ENCODE assay signal across 2 cellular contexts in the genomic region with DNA sequence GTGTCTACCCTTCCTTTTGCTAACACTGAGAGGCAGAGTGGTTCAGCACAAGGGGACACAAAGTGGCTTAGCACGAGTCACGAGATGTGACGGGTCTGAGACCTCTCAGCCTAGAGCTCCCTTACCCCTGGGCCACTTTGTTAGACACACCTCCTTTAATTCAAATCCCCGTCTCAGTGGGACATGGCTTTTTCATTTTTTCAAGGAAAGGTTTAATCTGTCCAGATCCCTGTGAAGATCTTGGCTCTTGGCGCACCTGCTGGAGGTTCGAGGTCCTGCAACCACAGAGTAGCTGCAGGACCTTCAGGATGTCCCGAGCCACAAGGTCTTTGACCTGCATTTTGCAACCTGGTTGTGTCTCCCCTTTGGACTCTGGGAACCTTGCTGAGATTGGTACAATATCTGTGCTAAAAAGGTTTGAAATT.
TF ChIP-seq lines count a peak whose summit lies in the region.

No MANE protein-coding gene starts in this region.

TF ChIP-seq in WTC11, 78 proteins besides CTCF, POLR2A, EP300 and RAD21 (continued from another document):
- TF ChIP-seq, protein P1, sequence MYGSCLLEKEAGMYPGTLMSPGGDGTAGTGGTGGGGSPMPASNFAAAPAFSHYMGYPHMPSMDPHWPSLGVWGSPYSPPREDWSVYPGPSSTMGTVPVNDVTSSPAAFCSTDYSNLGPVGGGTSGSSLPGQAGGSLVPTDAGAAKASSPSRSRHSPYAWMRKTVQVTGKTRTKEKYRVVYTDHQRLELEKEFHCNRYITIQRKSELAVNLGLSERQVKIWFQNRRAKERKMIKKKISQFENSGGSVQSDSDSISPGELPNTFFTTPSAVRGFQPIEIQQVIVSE (CRISPR knock-in tag; IDR thresholded peaks at IDR 0.05; ENCODE audit: borderline replicate concordance) = no peak
- TF ChIP-seq ETV6 (CRISPR knock-in tag; IDR thresholded peaks at IDR 0.05) (no peak), GTF2I (CRISPR knock-in tag; conservative IDR thresholded peaks at IDR 0.05) (no peak)
- TF ChIP-seq, protein P2, sequence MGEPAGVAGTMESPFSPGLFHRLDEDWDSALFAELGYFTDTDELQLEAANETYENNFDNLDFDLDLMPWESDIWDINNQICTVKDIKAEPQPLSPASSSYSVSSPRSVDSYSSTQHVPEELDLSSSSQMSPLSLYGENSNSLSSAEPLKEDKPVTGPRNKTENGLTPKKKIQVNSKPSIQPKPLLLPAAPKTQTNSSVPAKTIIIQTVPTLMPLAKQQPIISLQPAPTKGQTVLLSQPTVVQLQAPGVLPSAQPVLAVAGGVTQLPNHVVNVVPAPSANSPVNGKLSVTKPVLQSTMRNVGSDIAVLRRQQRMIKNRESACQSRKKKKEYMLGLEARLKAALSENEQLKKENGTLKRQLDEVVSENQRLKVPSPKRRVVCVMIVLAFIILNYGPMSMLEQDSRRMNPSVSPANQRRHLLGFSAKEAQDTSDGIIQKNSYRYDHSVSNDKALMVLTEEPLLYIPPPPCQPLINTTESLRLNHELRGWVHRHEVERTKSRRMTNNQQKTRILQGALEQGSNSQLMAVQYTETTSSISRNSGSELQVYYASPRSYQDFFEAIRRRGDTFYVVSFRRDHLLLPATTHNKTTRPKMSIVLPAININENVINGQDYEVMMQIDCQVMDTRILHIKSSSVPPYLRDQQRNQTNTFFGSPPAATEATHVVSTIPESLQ (CRISPR knock-in tag; IDR thresholded peaks at IDR 0.05) = no peak
- TF ChIP-seq, protein P3, sequence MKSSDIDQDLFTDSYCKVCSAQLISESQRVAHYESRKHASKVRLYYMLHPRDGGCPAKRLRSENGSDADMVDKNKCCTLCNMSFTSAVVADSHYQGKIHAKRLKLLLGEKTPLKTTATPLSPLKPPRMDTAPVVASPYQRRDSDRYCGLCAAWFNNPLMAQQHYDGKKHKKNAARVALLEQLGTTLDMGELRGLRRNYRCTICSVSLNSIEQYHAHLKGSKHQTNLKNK (CRISPR knock-in tag; IDR thresholded peaks at IDR 0.05) = no peak

TF ChIP-seq in HepG2, 621 proteins besides CTCF, POLR2A, EP300 and RAD21 (continued from another document and continues in another):
- TF ChIP-seq, protein P4, sequence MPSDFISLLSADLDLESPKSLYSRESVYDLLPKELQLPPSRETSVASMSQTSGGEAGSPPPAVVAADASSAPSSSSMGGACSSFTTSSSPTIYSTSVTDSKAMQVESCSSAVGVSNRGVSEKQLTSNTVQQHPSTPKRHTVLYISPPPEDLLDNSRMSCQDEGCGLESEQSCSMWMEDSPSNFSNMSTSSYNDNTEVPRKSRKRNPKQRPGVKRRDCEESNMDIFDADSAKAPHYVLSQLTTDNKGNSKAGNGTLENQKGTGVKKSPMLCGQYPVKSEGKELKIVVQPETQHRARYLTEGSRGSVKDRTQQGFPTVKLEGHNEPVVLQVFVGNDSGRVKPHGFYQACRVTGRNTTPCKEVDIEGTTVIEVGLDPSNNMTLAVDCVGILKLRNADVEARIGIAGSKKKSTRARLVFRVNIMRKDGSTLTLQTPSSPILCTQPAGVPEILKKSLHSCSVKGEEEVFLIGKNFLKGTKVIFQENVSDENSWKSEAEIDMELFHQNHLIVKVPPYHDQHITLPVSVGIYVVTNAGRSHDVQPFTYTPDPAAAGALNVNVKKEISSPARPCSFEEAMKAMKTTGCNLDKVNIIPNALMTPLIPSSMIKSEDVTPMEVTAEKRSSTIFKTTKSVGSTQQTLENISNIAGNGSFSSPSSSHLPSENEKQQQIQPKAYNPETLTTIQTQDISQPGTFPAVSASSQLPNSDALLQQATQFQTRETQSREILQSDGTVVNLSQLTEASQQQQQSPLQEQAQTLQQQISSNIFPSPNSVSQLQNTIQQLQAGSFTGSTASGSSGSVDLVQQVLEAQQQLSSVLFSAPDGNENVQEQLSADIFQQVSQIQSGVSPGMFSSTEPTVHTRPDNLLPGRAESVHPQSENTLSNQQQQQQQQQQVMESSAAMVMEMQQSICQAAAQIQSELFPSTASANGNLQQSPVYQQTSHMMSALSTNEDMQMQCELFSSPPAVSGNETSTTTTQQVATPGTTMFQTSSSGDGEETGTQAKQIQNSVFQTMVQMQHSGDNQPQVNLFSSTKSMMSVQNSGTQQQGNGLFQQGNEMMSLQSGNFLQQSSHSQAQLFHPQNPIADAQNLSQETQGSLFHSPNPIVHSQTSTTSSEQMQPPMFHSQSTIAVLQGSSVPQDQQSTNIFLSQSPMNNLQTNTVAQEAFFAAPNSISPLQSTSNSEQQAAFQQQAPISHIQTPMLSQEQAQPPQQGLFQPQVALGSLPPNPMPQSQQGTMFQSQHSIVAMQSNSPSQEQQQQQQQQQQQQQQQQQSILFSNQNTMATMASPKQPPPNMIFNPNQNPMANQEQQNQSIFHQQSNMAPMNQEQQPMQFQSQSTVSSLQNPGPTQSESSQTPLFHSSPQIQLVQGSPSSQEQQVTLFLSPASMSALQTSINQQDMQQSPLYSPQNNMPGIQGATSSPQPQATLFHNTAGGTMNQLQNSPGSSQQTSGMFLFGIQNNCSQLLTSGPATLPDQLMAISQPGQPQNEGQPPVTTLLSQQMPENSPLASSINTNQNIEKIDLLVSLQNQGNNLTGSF (CRISPR knock-in tag; IDR thresholded peaks at IDR 0.05) = no peak
- TF ChIP-seq, protein P5, sequence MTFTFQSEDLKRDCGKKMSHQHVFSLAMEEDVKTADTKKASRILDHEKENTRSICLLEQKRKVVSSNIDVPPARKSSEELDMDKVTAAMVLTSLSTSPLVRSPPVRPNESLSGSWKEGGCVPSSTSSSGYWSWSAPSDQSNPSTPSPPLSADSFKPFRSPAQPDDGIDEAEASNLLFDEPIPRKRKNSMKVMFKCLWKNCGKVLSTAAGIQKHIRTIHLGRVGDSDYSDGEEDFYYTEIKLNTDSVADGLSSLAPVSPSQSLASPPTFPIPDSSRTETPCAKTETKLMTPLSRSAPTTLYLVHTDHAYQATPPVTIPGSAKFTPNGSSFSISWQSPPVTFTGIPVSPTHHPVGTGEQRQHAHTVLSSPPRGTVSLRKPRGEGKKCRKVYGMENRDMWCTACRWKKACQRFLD (CRISPR knock-in tag; IDR thresholded peaks at IDR 0.05; ENCODE audit: borderline replicate concordance) = no peak
- TF ChIP-seq, protein P6, sequence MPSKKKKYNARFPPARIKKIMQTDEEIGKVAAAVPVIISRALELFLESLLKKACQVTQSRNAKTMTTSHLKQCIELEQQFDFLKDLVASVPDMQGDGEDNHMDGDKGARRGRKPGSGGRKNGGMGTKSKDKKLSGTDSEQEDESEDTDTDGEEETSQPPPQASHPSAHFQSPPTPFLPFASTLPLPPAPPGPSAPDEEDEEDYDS (CRISPR knock-in tag; IDR thresholded peaks at IDR 0.05) = no peak
- TF ChIP-seq HMG20A (CRISPR knock-in tag; IDR thresholded peaks at IDR 0.05; ENCODE audit: borderline replicate concordance) (peak; percentile 79; the same call in 1 of the 2 replicates), SP5 (CRISPR knock-in tag; IDR thresholded peaks at IDR 0.05; ENCODE audit: borderline replicate concordance, low read depth) (no peak), ZNF121 (CRISPR knock-in tag; IDR thresholded peaks at IDR 0.05) (0 out of 2 replicates have a peak, but pooled peaks have one; percentile 18), CHD2 (IDR thresholded peaks at IDR 0.05; ENCODE audit: low read depth, low read length) (no peak), NBN (conservative IDR thresholded peaks at IDR 0.05) (no peak), ZNF256 (CRISPR knock-in tag; conservative IDR thresholded peaks at IDR 0.05) (no peak), ZNF614 (CRISPR knock-in tag; IDR thresholded peaks at IDR 0.05; ENCODE audit: borderline replicate concordance) (no peak), GLI4 (CRISPR knock-in tag; IDR thresholded peaks at IDR 0.05; ENCODE audit: borderline replicate concordance) (no peak), HNF4G (IDR thresholded peaks at IDR 0.05; ENCODE audit: borderline replicate concordance, low read depth, low read length) (peak; percentile 94), HNF4G (CRISPR knock-in tag; IDR thresholded peaks at IDR 0.05; ENCODE audit: borderline replicate concordance, low read depth) (peak; percentile 72; the same call in 1 of the 2 replicates), AGO1 (IDR thresholded peaks at IDR 0.05; ENCODE audit: low read depth, low read length, poor library complexity, severe bottlenecking) (no peak), HMG20B (CRISPR knock-in tag; conservative IDR thresholded peaks at IDR 0.05) (peak; percentile 78), NR2C2 (CRISPR knock-in tag; IDR thresholded peaks at IDR 0.05; ENCODE audit: borderline replicate concordance) (peak; percentile 57; the same call in 1 of the 2 replicates), ZNF883 (CRISPR knock-in tag; IDR thresholded peaks at IDR 0.05; ENCODE audit: not compliant biosample characterization) (no peak), HOXA3 (CRISPR knock-in tag; IDR thresholded peaks at IDR 0.05) (peak; percentile 43; the same call in 1 of the 2 replicates), WIZ (CRISPR knock-in tag; IDR thresholded peaks at IDR 0.05) (no peak), HDAC2 (CRISPR knock-in tag; IDR thresholded peaks at IDR 0.05) (peak; percentile 68), KAT7 (CRISPR knock-in tag; IDR thresholded peaks at IDR 0.05; ENCODE audit: borderline replicate concordance) (no peak), RBFOX2 (IDR thresholded peaks at IDR 0.05; ENCODE audit: low read depth, low read length) (no peak), ZNF253 (CRISPR knock-in tag; IDR thresholded peaks at IDR 0.05; ENCODE audit: borderline replicate concordance) (no peak), ZNF678 (CRISPR knock-in tag; IDR thresholded peaks at IDR 0.05) (no peak), ZNF432 (CRISPR knock-in tag; IDR thresholded peaks at IDR 0.05; ENCODE audit: borderline replicate concordance) (no peak), PHF8 (CRISPR knock-in tag; IDR thresholded peaks at IDR 0.05) (no peak), TAF15 (IDR thresholded peaks at IDR 0.05; ENCODE audit: low read depth, low read length, poor library complexity, severe bottlenecking) (no peak), SIX1 (CRISPR knock-in tag; IDR thresholded peaks at IDR 0.05; ENCODE audit: borderline replicate concordance) (no peak; the same call in 1 of the 2 replicates), ZNF567 (CRISPR knock-in tag; IDR thresholded peaks at IDR 0.05; ENCODE audit: borderline replicate concordance) (no peak), FOXP1 (IDR thresholded peaks at IDR 0.05) (no peak), FOXP1 (CRISPR knock-in tag; IDR thresholded peaks at IDR 0.05) (0 out of 2 replicates have a peak, but pooled peaks have one; percentile 40), SAFB2 (CRISPR knock-in tag; IDR thresholded peaks at IDR 0.05; ENCODE audit: borderline replicate concordance, low read depth) (no peak)
- TF ChIP-seq, protein P7, sequence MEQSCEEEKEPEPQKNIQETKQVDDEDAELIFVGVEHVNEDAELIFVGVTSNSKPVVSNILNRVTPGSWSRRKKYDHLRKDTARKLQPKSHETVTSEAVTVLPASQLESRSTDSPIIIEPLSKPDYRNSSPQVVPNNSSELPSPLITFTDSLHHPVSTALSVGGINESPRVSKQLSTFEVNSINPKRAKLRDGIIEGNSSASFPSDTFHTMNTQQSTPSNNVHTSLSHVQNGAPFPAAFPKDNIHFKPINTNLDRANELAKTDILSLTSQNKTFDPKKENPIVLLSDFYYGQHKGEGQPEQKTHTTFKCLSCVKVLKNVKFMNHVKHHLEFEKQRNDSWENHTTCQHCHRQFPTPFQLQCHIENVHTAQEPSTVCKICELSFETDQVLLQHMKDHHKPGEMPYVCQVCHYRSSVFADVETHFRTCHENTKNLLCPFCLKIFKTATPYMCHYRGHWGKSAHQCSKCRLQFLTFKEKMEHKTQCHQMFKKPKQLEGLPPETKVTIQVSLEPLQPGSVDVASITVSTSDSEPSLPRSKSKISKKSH (CRISPR knock-in tag; IDR thresholded peaks at IDR 0.05; ENCODE audit: borderline replicate concordance) = no peak
- TF ChIP-seq, protein P8, sequence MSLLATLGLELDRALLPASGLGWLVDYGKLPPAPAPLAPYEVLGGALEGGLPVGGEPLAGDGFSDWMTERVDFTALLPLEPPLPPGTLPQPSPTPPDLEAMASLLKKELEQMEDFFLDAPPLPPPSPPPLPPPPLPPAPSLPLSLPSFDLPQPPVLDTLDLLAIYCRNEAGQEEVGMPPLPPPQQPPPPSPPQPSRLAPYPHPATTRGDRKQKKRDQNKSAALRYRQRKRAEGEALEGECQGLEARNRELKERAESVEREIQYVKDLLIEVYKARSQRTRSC (CRISPR knock-in tag; IDR thresholded peaks at IDR 0.05; ENCODE audit: low read depth) = no peak
- TF ChIP-seq, protein P9, sequence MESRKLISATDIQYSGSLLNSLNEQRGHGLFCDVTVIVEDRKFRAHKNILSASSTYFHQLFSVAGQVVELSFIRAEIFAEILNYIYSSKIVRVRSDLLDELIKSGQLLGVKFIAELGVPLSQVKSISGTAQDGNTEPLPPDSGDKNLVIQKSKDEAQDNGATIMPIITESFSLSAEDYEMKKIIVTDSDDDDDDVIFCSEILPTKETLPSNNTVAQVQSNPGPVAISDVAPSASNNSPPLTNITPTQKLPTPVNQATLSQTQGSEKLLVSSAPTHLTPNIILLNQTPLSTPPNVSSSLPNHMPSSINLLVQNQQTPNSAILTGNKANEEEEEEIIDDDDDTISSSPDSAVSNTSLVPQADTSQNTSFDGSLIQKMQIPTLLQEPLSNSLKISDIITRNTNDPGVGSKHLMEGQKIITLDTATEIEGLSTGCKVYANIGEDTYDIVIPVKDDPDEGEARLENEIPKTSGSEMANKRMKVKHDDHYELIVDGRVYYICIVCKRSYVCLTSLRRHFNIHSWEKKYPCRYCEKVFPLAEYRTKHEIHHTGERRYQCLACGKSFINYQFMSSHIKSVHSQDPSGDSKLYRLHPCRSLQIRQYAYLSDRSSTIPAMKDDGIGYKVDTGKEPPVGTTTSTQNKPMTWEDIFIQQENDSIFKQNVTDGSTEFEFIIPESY (CRISPR knock-in tag; IDR thresholded peaks at IDR 0.05) = peak; percentile 71
- TF ChIP-seq, protein P10, sequence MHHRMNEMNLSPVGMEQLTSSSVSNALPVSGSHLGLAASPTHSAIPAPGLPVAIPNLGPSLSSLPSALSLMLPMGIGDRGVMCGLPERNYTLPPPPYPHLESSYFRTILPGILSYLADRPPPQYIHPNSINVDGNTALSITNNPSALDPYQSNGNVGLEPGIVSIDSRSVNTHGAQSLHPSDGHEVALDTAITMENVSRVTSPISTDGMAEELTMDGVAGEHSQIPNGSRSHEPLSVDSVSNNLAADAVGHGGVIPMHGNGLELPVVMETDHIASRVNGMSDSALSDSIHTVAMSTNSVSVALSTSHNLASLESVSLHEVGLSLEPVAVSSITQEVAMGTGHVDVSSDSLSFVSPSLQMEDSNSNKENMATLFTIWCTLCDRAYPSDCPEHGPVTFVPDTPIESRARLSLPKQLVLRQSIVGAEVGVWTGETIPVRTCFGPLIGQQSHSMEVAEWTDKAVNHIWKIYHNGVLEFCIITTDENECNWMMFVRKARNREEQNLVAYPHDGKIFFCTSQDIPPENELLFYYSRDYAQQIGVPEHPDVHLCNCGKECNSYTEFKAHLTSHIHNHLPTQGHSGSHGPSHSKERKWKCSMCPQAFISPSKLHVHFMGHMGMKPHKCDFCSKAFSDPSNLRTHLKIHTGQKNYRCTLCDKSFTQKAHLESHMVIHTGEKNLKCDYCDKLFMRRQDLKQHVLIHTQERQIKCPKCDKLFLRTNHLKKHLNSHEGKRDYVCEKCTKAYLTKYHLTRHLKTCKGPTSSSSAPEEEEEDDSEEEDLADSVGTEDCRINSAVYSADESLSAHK (CRISPR knock-in tag; IDR thresholded peaks at IDR 0.05; ENCODE audit: borderline replicate concordance) = no peak
- TF ChIP-seq, protein P11, sequence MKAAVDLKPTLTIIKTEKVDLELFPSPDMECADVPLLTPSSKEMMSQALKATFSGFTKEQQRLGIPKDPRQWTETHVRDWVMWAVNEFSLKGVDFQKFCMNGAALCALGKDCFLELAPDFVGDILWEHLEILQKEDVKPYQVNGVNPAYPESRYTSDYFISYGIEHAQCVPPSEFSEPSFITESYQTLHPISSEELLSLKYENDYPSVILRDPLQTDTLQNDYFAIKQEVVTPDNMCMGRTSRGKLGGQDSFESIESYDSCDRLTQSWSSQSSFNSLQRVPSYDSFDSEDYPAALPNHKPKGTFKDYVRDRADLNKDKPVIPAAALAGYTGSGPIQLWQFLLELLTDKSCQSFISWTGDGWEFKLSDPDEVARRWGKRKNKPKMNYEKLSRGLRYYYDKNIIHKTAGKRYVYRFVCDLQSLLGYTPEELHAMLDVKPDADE (CRISPR knock-in tag; IDR thresholded peaks at IDR 0.05) = no peak
